Comparison of ENCODE assay signal across 8 cellular contexts in the genomic region with DNA sequence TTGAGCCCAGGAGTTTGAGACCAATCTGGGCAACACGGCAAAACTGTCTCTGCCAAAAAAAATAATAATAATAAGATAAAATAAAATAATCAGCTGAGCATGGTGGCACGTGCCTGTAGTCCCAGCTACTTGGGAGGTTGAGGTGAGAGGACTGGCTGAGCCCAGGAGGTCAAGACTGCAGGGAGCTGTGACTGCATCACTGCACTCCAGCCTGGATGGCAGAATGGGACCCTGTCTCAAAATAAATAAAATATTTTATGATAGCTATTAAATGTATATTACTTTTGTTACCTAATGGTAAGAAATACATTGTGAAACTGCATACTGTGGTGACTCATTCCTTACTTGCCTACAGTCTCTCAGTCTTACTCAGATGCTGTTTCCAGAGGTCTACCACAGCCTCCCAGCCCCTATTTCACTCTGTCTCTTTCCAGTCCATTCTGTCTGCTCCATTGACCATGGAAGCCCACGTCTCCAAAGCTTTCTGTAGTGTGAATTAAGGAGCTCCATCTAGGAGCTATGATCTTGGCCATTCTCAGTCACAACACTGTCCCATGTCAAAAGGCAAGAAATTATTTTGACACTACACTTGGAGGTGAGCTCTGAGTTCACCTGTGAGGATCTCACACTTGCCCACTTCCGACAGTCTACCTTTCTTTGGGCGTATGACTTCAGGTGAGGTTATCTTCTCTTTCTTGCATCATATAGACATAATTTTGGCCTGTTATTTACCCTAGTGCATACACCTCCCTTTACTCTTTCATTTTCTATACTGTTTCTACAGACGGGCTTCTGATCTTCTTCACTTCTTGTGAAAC. TPM values are rescaled to one million over a fixed set of nuclear protein-coding genes. Genes with fewer than 3 reads are reported as not detected.
DNase-seq lines count a peak whose midpoint lies in the region; ATAC-seq lines count a peak whose summit lies in the region.

No MANE protein-coding gene starts in this region.

- peak; percentile 40 for DNase-seq in stimulated activated naive CD4-positive, alpha-beta T cell treated with Interleukin-2 at 50 U/mL for 16 hours (lab: John Stamatoyannopoulos, UW)
- DNase-seq in stimulated activated naive CD4-positive, alpha-beta T cell (lab: John Stamatoyannopoulos, UW): no peak
- peak; percentile 35 for DNase-seq in stimulated activated naive CD8-positive, alpha-beta T cell treated with anti-CD3 and anti-CD28 coated beads, Interleukin-15, Interleukin-2, amounts not matched to agents 100 U/mL and 50 U/mL, for 24 hours
- DNase-seq in NCI-H187 (lab: John Stamatoyannopoulos, UW): no peak
- DNase-seq in DMS 273 treated with DMSO at 0.1 percent for 48 hours (lab: John Stamatoyannopoulos, UW): no peak
- no peak for DNase-seq in NOMO-1 (lab: John Stamatoyannopoulos, UW; ENCODE audit: unreplicated experiment in 2 of 2)

- ATAC-seq in HG03135 (IDR thresholded peaks at IDR 0.05; ENCODE audit: unreplicated experiment): peak; percentile 95
- peak; percentile 83 for ATAC-seq in activated T-helper 17 cell treated with anti-CD3 and anti-CD28 coated beads, Interleukin-2, amount 50 U/mL, for 72 hours (replicated peaks)
- ATAC-seq in stimulated activated naive CD8-positive, alpha-beta T cell treated with anti-CD3 and anti-CD28 coated beads, Interleukin-15, Interleukin-2, amounts not matched to agents 100 U/mL and 50 U/mL, for 24 hours: peak; percentile 84

- H3K4me3 Mint-ChIP-seq in activated T-helper 17 cell treated with anti-CD3 and anti-CD28 coated beads, Interleukin-2, amount 50 U/mL, for 72 hours: peak overlapping the region; percentile 49

- no peaks in the 10 kb centered on the region for H3K27me3 Mint-ChIP-seq in activated T-helper 17 cell treated with anti-CD3 and anti-CD28 coated beads, Interleukin-2, amount 50 U/mL, for 72 hours

- H3K9me3 Mint-ChIP-seq in activated T-helper 17 cell treated with anti-CD3 and anti-CD28 coated beads, Interleukin-2, amount 50 U/mL, for 72 hours: peaks cover 5% of the 10 kb centered on the region

- peaks cover 45% of the 10 kb centered on the region for H3K4me1 Mint-ChIP-seq in activated T-helper 17 cell treated with anti-CD3 and anti-CD28 coated beads, Interleukin-2, amount 50 U/mL, for 72 hours

- H3K27ac Mint-ChIP-seq in activated T-helper 17 cell treated with anti-CD3 and anti-CD28 coated beads, Interleukin-2, amount 50 U/mL, for 72 hours: peak overlapping the region; percentile 80

- peaks cover 21% of the 10 kb centered on the region for H3K36me3 Mint-ChIP-seq in activated T-helper 17 cell treated with anti-CD3 and anti-CD28 coated beads, Interleukin-2, amount 50 U/mL, for 72 hours (ENCODE audit: low read depth)

RNA-seq across cellular contexts. Expression of a gene that starts 22.4 kb away (rescaled TPM):
- 10 to 100 TPM; 20.5 to 71.9 TPM for total RNA-seq in activated T-helper 17 cell treated with anti-CD3 and anti-CD28 coated beads, Interleukin-2, amount 50 U/mL, for 72 hours

Comparison
In these comparisons a context has a peak if more than half of its experiments do, and no peak if none do; other contexts are left out.
1. DNase-seq: peak in stimulated activated naive CD4-positive, alpha-beta T cell treated with Interleukin-2 at 50 U/mL for 16 hours (single experiment) and stimulated activated naive CD8-positive, alpha-beta T cell treated with anti-CD3 and anti-CD28 coated beads, Interleukin-15, Interleukin-2, amounts not matched to agents 100 U/mL and 50 U/mL, for 24 hours (single experiment); none in stimulated activated naive CD4-positive, alpha-beta T cell (0 of 6), NCI-H187 (0 of 2), DMS 273 treated with DMSO at 0.1 percent for 48 hours (single experiment) and NOMO-1 (0 of 2).
2. Peak in every context shown above with its lines, with median percentiles within 50 percentile points of each other: ATAC-seq.